Comparison of ENCODE assay signal across 13 cellular contexts in genomic region chr14:86915416-86915815, GRCh38.
"Had no signal": no experiment of that assay in that cellular context is flagged by ENCODE, and none has a peak within 500 bp of the region (broad histone marks: within the 10 kb centered on the region; RNA-seq: fewer than 3 reads in every experiment).

No MANE protein-coding gene starts in this region.

- H3K4me1 ChIP-seq: lower lobe of right lung, pancreas had no signal

- DNase-seq: activated B cell treated with CpG ODN at 0.5 μM for 24 hours; activated CD4-positive, alpha-beta T cell treated with anti-CD3 and anti-CD28 coated beads, Interleukin-2, amount 10 ng/mL, durations not matched to agents 24 days and 14 days; activated naive CD4-positive, alpha-beta T cell; activated naive CD8-positive, alpha-beta T cell treated with anti-CD3 and anti-CD28 coated beads, Interleukin-2, amount 10 ng/mL, durations not matched to agents 7 days and 5 days; anterior cingulate cortex; head of caudate nucleus; left cardiac atrium; lower lobe of right lung; pancreas; stimulated activated CD4-positive, alpha-beta T cell treated with anti-CD3 and anti-CD28 coated beads, Interleukin-12 subunit alpha, Interleukin-12 subunit beta, amount 100 ng/mL, for 4 hours; stimulated activated CD4-positive, alpha-beta T cell treated with anti-CD3 and anti-CD28 coated beads, Interleukin-2, amount 100 ng/mL, for 24 hours; SW 1271 had no signal

- H3K27ac ChIP-seq: lower lobe of right lung, pancreas, thoracic aorta had no signal

- H3K36me3 ChIP-seq: lower lobe of right lung, pancreas, thoracic aorta had no signal

- H3K27ac Mint-ChIP-seq: activated B cell treated with CpG ODN at 0.5 μM for 24 hours; activated CD4-positive, alpha-beta T cell treated with anti-CD3 and anti-CD28 coated beads, Interleukin-2, amount 10 ng/mL, durations not matched to agents 24 days and 14 days; activated naive CD8-positive, alpha-beta T cell treated with anti-CD3 and anti-CD28 coated beads, Interleukin-2, amount 10 ng/mL, durations not matched to agents 7 days and 5 days had no signal

- H3K27me3 Mint-ChIP-seq: activated B cell treated with CpG ODN at 0.5 μM for 24 hours; activated CD4-positive, alpha-beta T cell treated with anti-CD3 and anti-CD28 coated beads, Interleukin-2, amount 10 ng/mL, durations not matched to agents 24 days and 14 days; activated naive CD8-positive, alpha-beta T cell treated with anti-CD3 and anti-CD28 coated beads, Interleukin-2, amount 10 ng/mL, durations not matched to agents 7 days and 5 days had no signal

- H3K4me3 Mint-ChIP-seq: activated B cell treated with CpG ODN at 0.5 μM for 24 hours; activated CD4-positive, alpha-beta T cell treated with anti-CD3 and anti-CD28 coated beads, Interleukin-2, amount 10 ng/mL, durations not matched to agents 24 days and 14 days; activated naive CD8-positive, alpha-beta T cell treated with anti-CD3 and anti-CD28 coated beads, Interleukin-2, amount 10 ng/mL, durations not matched to agents 7 days and 5 days had no signal

- H3K36me3 Mint-ChIP-seq: activated naive CD8-positive, alpha-beta T cell treated with anti-CD3 and anti-CD28 coated beads, Interleukin-2, amount 10 ng/mL, durations not matched to agents 7 days and 5 days had no signal

- H3K4me3 ChIP-seq: lower lobe of right lung, pancreas, thoracic aorta had no signal

- H3K4me1 Mint-ChIP-seq: activated B cell treated with CpG ODN at 0.5 μM for 24 hours; activated CD4-positive, alpha-beta T cell treated with anti-CD3 and anti-CD28 coated beads, Interleukin-2, amount 10 ng/mL, durations not matched to agents 24 days and 14 days; activated naive CD8-positive, alpha-beta T cell treated with anti-CD3 and anti-CD28 coated beads, Interleukin-2, amount 10 ng/mL, durations not matched to agents 7 days and 5 days had no signal

- H3K27me3 ChIP-seq: pancreas had no signal

- H3K9me3 ChIP-seq: lower lobe of right lung, pancreas, thoracic aorta had no signal

- H3K9me3 Mint-ChIP-seq: activated B cell treated with CpG ODN at 0.5 μM for 24 hours; activated CD4-positive, alpha-beta T cell treated with anti-CD3 and anti-CD28 coated beads, Interleukin-2, amount 10 ng/mL, durations not matched to agents 24 days and 14 days; activated naive CD8-positive, alpha-beta T cell treated with anti-CD3 and anti-CD28 coated beads, Interleukin-2, amount 10 ng/mL, durations not matched to agents 7 days and 5 days had no signal

- ATAC-seq: left cardiac atrium, lower lobe of right lung, pancreas had no signal
